Comparison of ENCODE assay signal across 8 cellular contexts in the genomic region with DNA sequence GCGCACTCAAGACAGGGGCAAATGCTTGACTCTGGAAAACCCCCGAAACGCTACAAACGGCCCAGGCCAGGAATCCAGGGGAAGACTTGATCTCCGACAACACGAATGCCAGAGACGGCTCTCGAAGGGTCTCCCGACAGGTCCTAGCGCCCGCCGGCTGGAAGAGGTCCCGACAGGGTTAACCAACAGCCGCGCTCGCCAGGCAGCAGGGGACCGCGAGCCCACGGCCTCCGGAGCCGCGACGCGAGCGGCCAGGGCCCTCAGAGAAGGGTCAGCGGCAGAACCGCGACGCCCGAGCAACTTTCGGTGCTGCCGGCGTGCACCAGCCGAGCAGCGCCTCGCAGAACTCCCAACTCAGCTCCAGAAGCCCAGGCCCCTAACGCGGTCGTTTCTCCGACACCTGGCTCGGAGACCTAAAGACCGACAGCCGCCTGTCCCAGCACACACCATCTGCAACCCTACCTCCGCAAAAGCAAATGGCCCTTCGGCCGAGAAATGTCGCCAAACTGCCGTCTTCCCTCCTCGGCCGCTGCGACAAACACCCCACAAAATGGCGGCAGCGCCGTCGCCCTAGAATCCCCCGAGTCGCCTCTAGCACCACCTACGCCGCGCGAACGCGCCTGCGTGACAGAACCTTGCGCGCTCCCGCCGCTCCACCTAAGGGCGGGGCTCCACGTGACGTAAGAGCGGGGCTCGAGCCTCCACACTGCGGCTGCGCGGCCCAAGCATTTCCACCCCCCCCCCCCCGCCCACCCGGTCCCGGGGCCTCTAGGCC. TPM values are rescaled to one million over a fixed set of nuclear protein-coding genes. Genes with fewer than 3 reads are reported as not detected.
DNase-seq lines count a peak whose midpoint lies in the region; ATAC-seq and TF ChIP-seq lines count a peak whose summit lies in the region.

CLK4 (minus strand) TSS at position 567 of the 775 bp plus-strand sequence. CDS start 3,634 bp downstream, outside the sequence.

- intact Hi-C loops in esophagus muscularis mucosa (cut with DNase I): loop anchor here (5.0 kb wide), 2 partner anchors 34 to 106 kb away; partner anchors contain the start of genes COL23A1 and ZNF354A

- H3K9me3 ChIP-seq in Peyer's patch (no peaks in the 10 kb centered on the region), esophagus muscularis mucosa (no peaks in the 10 kb centered on the region)

- peak; percentile 49 to 62 for TF ChIP-seq POLR2A in Peyer's patch (IDR thresholded peaks at IDR 0.05)
- TF ChIP-seq POLR2A in esophagus muscularis mucosa (IDR thresholded peaks at IDR 0.05; ENCODE audit: low read depth): peak; percentile 8

- no CpG with 5 or more reads among the region's 79 CpGs for WGBS in esophagus muscularis mucosa

- H3K4me1 ChIP-seq in Peyer's patch: peaks cover 0 to 23% (median 2%) of the 10 kb centered on the region in 4 donors
- peaks cover 28 to 41% (median 40%) of the 10 kb centered on the region in 4 donors for H3K4me1 ChIP-seq in esophagus muscularis mucosa

- no peaks in the 10 kb centered on the region for H3K27me3 ChIP-seq in Peyer's patch
- no peaks in the 10 kb centered on the region for H3K27me3 ChIP-seq in esophagus muscularis mucosa

- H3K4me3 ChIP-seq in Peyer's patch (peak within 1 kb of the TSS; percentile 76 to 96 (median 94)), esophagus muscularis mucosa (peak within 1 kb of the TSS; percentile 80 to 96 (median 91))

- no peak for TF ChIP-seq EP300 in esophagus muscularis mucosa (IDR thresholded peaks at IDR 0.05)

- ATAC-seq in GM21737 (IDR thresholded peaks at IDR 0.05; ENCODE audit: unreplicated experiment): peak; percentile 72

- TF ChIP-seq CTCF in Peyer's patch (IDR thresholded peaks at IDR 0.05) (peak in 1 of 6 experiments; percentile 4), esophagus muscularis mucosa (IDR thresholded peaks at IDR 0.05) (no peak)

- DNase-seq in DMS53 treated with DMSO at 0.1 percent for 48 hours (lab: John Stamatoyannopoulos, UW; ENCODE audit: unreplicated experiment) (peak; percentile 69), KG1 (lab: John Stamatoyannopoulos, UW) (peak; percentile 94), Peyer's patch (peak; percentile 96 to 98 (median 97)), esophagus muscularis mucosa (ENCODE audit: extremely low spot score) (peak; percentile 98), myocyte (ENCODE audit: low read depth) (peak; percentile 94)
- peak; percentile 98 for DNase-seq in activated T-cell treated with anti-CD3 and anti-CD28 coated beads, Interleukin-2, amount 50 U/mL, for 48 hours
- peak; percentile 92 to 94 for DNase-seq in stimulated activated CD8-positive, alpha-beta memory T cell treated with anti-CD3 and anti-CD28 coated beads, Interleukin-7, amount 100 ng/mL, for 4 hours (ENCODE audit: low read depth in 2 of 2)

- peaks cover 0 to 11% (median 0%) of the 10 kb centered on the region in 3 donors for H3K36me3 ChIP-seq in Peyer's patch
- peaks cover 0 to 17% (median 11%) of the 10 kb centered on the region in 4 donors for H3K36me3 ChIP-seq in esophagus muscularis mucosa

- peak within 1 kb of the TSS; percentile 94 to 98 (median 96) for H3K27ac ChIP-seq in Peyer's patch
- peak within 1 kb of the TSS; percentile 94 to 98 (median 96) for H3K27ac ChIP-seq in esophagus muscularis mucosa (replicated peaks in 1 of 4)

RNA-seq across cellular contexts. Expression of gene CLK4, which starts in this region (rescaled TPM):
- total RNA-seq in Peyer's patch: 10 to 100 TPM; 33.5 to 59.0 (median 41.5) TPM
- 10 to 100 TPM; 16.7 to 24.9 (median 18.9) TPM for total RNA-seq in esophagus muscularis mucosa
- total RNA-seq in myocyte: 23.8 and 28.1 TPM in 2 replicates
- polyA plus RNA-seq in myocyte (2012): 10.2 TPM

Comparison
In these comparisons a context has a peak if more than half of its experiments do, and no peak if none do; other contexts are left out.
1. Peak in every context shown above with its lines: DNase-seq, ATAC-seq, H3K4me3 ChIP-seq and H3K27ac ChIP-seq.